ENCODE assay signal across 8 cellular contexts in the genomic region with DNA sequence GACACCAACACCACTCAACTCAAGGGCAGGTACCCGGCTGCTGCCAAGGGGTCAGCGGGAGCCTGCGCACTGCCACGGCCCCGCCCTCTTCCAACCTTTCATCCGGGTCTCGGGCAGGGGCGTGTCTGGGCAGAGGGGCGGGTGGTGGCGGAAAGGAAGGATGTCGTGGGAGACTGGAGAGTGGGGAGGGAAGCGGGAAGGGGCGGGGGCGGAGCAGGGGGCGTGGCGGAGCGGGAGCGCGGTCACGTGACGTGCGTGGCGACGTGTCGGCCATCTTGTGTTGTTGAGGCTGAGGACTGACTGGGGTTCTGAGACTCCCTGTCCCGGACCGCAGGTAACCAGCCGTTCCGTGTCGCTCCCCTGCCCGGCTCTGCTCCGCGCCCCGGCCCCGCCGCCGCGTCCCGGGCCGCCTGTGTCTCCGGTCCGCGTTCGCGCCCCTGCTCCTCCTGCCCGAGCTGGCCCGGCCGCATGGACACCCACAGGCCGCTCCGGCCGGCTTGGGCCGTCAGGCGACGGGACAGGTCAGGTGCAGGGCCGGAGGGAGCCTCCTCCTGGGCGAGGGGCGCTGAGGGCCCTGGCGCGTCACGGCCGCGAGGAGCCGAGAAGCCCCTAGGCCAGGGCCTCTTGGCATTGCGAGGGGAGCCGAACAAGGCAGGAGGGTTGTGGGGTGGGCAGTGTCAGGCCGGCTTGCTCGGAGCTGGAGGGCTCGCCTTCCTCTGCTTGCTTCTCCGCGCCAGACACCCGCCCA. TPM values are rescaled to one million over a fixed set of nuclear protein-coding genes. Genes with fewer than 3 reads are reported as not detected.
DNase-seq lines count a peak whose midpoint lies in the region; ATAC-seq and TF ChIP-seq lines count a peak whose summit lies in the region.

A gene with protein sequence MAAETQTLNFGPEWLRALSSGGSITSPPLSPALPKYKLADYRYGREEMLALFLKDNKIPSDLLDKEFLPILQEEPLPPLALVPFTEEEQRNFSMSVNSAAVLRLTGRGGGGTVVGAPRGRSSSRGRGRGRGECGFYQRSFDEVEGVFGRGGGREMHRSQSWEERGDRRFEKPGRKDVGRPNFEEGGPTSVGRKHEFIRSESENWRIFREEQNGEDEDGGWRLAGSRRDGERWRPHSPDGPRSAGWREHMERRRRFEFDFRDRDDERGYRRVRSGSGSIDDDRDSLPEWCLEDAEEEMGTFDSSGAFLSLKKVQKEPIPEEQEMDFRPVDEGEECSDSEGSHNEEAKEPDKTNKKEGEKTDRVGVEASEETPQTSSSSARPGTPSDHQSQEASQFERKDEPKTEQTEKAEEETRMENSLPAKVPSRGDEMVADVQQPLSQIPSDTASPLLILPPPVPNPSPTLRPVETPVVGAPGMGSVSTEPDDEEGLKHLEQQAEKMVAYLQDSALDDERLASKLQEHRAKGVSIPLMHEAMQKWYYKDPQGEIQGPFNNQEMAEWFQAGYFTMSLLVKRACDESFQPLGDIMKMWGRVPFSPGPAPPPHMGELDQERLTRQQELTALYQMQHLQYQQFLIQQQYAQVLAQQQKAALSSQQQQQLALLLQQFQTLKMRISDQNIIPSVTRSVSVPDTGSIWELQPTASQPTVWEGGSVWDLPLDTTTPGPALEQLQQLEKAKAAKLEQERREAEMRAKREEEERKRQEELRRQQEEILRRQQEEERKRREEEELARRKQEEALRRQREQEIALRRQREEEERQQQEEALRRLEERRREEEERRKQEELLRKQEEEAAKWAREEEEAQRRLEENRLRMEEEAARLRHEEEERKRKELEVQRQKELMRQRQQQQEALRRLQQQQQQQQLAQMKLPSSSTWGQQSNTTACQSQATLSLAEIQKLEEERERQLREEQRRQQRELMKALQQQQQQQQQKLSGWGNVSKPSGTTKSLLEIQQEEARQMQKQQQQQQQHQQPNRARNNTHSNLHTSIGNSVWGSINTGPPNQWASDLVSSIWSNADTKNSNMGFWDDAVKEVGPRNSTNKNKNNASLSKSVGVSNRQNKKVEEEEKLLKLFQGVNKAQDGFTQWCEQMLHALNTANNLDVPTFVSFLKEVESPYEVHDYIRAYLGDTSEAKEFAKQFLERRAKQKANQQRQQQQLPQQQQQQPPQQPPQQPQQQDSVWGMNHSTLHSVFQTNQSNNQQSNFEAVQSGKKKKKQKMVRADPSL (N-terminal part only) (plus strand): TSS at position 273 of the 748 bp plus-strand sequence. CDS start 37,867 bp downstream, outside the sequence.

- peak within 1 kb of the TSS; percentile 96 for H3K4me3 Mint-ChIP-seq in activated T-cell treated with anti-CD3 and anti-CD28 coated beads, Interleukin-2, amount 50 U/mL, for 24 hours

- POLR2A ChIA-PET in Panc1 (lab: Charles Lee) = no interaction called here

- H4K20me1 ChIP-seq in KMS-11 (ENCODE audit: insufficient read depth) = no peaks in the 10 kb centered on the region; the same call in 1 of the 2 replicates

- no peaks in the 10 kb centered on the region for H3K27me3 ChIP-seq in KMS-11 (ENCODE audit: insufficient read depth, low read depth)
- no peaks in the 10 kb centered on the region for H3K27me3 ChIP-seq in Panc1 (ENCODE audit: control insufficient read depth, insufficient read depth, low read length)
- no peaks in the 10 kb centered on the region for H3K27me3 ChIP-seq in mucosa of rectum (ENCODE audit: control insufficient read depth in 2 of 2, insufficient read depth in 2 of 2, low read length in 2 of 2)

- no peaks in the 10 kb centered on the region for H3K27me3 Mint-ChIP-seq in activated T-cell treated with anti-CD3 and anti-CD28 coated beads, Interleukin-2, amount 50 U/mL, for 24 hours

- CTCF ChIA-PET in Panc1 (lab: Charles Lee) = no interaction called here

- H3K27ac ChIP-seq in KMS-11 = peak within 1 kb of the TSS; percentile 73
- H3K27ac ChIP-seq in Panc1 (ENCODE audit: low read length) = peak within 1 kb of the TSS; percentile 97
- H3K27ac ChIP-seq in mucosa of rectum (ENCODE audit: low read depth in 2 of 2, low read length in 2 of 2) = peak within 1 kb of the TSS; percentile 94 to 96

- H3K4me1 ChIP-seq in KMS-11 (ENCODE audit: low read depth, poor library complexity, severe bottlenecking) (peaks cover 27% of the 10 kb centered on the region), Panc1 (ENCODE audit: control insufficient read depth, insufficient read depth, low read length) (peaks cover 26% of the 10 kb centered on the region), mucosa of rectum (ENCODE audit: control insufficient read depth in 2 of 2, insufficient read depth in 2 of 2, low read length in 2 of 2) (peaks cover 15 to 16% of the 10 kb centered on the region in 2 donors)

- intact Hi-C loops in Panc1 (cut with micrococcal nuclease; ENCODE audit: unreplicated experiment) = no loop called here

- TF ChIP-seq POLR2A in erythroblast (IDR thresholded peaks at IDR 0.05; ENCODE audit: low read length) = peak; percentile 67

- H3K9ac ChIP-seq in KMS-11 = peak within 1 kb of the TSS; percentile 90
- H3K9ac ChIP-seq in mucosa of rectum (ENCODE audit: low read depth in 1 of 2, low read length in 2 of 2) = peak within 1 kb of the TSS; percentile 96 to 98

- H3K27ac Mint-ChIP-seq in activated T-cell treated with anti-CD3 and anti-CD28 coated beads, Interleukin-2, amount 50 U/mL, for 24 hours = peak within 1 kb of the TSS; percentile 91

- BruUV-seq in Panc1 (replicated peaks; lab: Mats Ljungman, UMichigan) = no TSS peak

- H3K36me3 ChIP-seq in KMS-11 (ENCODE audit: insufficient read depth) (no peaks in the 10 kb centered on the region), Panc1 (ENCODE audit: control insufficient read depth, insufficient read depth, low read length) (peaks cover 8% of the 10 kb centered on the region), mucosa of rectum (ENCODE audit: control insufficient read depth in 2 of 2, insufficient read depth in 2 of 2, low read length in 2 of 2) (no peaks in the 10 kb centered on the region)

- peaks cover 38% of the 10 kb centered on the region for H3K4me1 Mint-ChIP-seq in activated T-cell treated with anti-CD3 and anti-CD28 coated beads, Interleukin-2, amount 50 U/mL, for 24 hours (ENCODE audit: low read depth)

- H3K36me3 Mint-ChIP-seq in activated T-cell treated with anti-CD3 and anti-CD28 coated beads, Interleukin-2, amount 50 U/mL, for 24 hours (ENCODE audit: low read depth) = peaks cover 37% of the 10 kb centered on the region

- H2AFZ ChIP-seq in KMS-11 (ENCODE audit: low read depth) = peak within 1 kb of the TSS; percentile 70

- H3K9me3 ChIP-seq in Panc1 (ENCODE audit: control insufficient read depth, insufficient read depth, low read depth, low read length) (no peaks in the 10 kb centered on the region), mucosa of rectum (ENCODE audit: control insufficient read depth in 2 of 2, low read length in 2 of 2) (no peaks in the 10 kb centered on the region)

- H3K4me2 ChIP-seq in KMS-11 = peak within 1 kb of the TSS; percentile 75

- peaks cover 48% of the 10 kb centered on the region for H3K79me2 ChIP-seq in KMS-11 (ENCODE audit: insufficient read depth, low read depth)

- H3K4me3 ChIP-seq in KMS-11 (IDR thresholded peaks at IDR 0.05; ENCODE audit: insufficient read depth, low read depth, low read length) (peak within 1 kb of the TSS; percentile 76), Panc1 (ENCODE audit: low read depth in 2 of 2, low read length in 2 of 2) (peak within 1 kb of the TSS; percentile 91 to 99), mucosa of rectum (ENCODE audit: low read length in 2 of 2) (peak within 1 kb of the TSS; percentile 96 to 97)

- TF ChIP-seq CTCF in KMS-11 (conservative IDR thresholded peaks at IDR 0.05; ENCODE audit: low read depth, low read length) = no peak
- no peak for TF ChIP-seq CTCF in Panc1 (IDR thresholded peaks at IDR 0.05)

- H3K9me3 Mint-ChIP-seq in activated T-cell treated with anti-CD3 and anti-CD28 coated beads, Interleukin-2, amount 50 U/mL, for 24 hours = peaks cover 3% of the 10 kb centered on the region

- in situ Hi-C loops in Panc1 (cut with HindIII; ENCODE audit: low pct_unique_long_range_greater_than_20kb, low sequenced_read_pairs) = no loop called here

- ATAC-seq in GM21737 (IDR thresholded peaks at IDR 0.05; ENCODE audit: unreplicated experiment) (peak; percentile 80), Panc1 (peak; percentile 96)

- DNase-seq in DMS53 treated with DMSO at 0.1 percent for 48 hours (lab: John Stamatoyannopoulos, UW; ENCODE audit: unreplicated experiment) = peak; percentile 85
- DNase-seq in Panc1 (ENCODE audit: low read depth, low spot score) = peak; percentile 93
- DNase-seq in activated T-cell treated with anti-CD3 and anti-CD28 coated beads, Interleukin-2, amount 50 U/mL, for 24 hours = peak; percentile 97
- DNase-seq in erythroblast (lab: John Stamatoyannopoulos, UW) = peak; percentile 94 to 96
- DNase-seq in stimulated activated CD8-positive, alpha-beta memory T cell treated with anti-CD3 and anti-CD28 coated beads, Interleukin-4, amount 100 ng/mL, for 4 hours (ENCODE audit: low read depth in 2 of 2, low spot score in 1 of 2) = peak; percentile 79 to 88

RNA-seq across cellular contexts. Expression of the gene that starts here (rescaled TPM):
- 68.3 TPM for total RNA-seq in Panc1 (2021; ENCODE audit: unreplicated experiment)
- polyA plus RNA-seq in Panc1 (2012; ENCODE audit: insufficient read length) = 70.5 TPM

Comparison
In these comparisons a context has a peak if more than half of its experiments do, and no peak if none do; other contexts are left out.
1. Peak in every context shown above with its lines: DNase-seq, ATAC-seq, H3K4me3 ChIP-seq and H3K27ac ChIP-seq.